In genomic region chr9:112212926-112213325, GRCh38 we compare ENCODE assay signal across 27 cellular contexts. TPM values are rescaled to one million over a fixed set of nuclear protein-coding genes. Genes with fewer than 3 reads are reported as not detected.
DNase-seq lines count a peak whose midpoint lies in the region; ATAC-seq, FAIRE-seq and TF ChIP-seq lines count a peak whose summit lies in the region.
"Had no signal": no experiment of that assay in that cellular context is flagged by ENCODE, and none has a peak within 500 bp of the region (broad histone marks: within the 10 kb centered on the region; RNA-seq: fewer than 3 reads in every experiment).

No MANE protein-coding gene starts in this region.

- intact Hi-C loops in HepG2 (cut with micrococcal nuclease; ENCODE audit: unreplicated experiment) (loop anchor here (5.0 kb wide), 1 partner anchor 46 kb away; no protein-coding TSS in a partner anchor), right lobe of liver (cut with DNase I) (no loop called here), K562 (cut with micrococcal nuclease) (no loop called here)

- no peaks in the 10 kb centered on the region for H3K79me2 ChIP-seq in HepG2 (ENCODE audit: insufficient read depth, low read length)
- H3K79me2 ChIP-seq in K562 (ENCODE audit: control insufficient read depth, insufficient read depth, low read length), result no peaks in the 10 kb centered on the region

- H3K27ac ChIP-seq in HepG2 (ENCODE audit: extremely low read length, insufficient read depth, low read length) (no peak overlapping the region), right lobe of liver (no peak overlapping the region), K562 (ENCODE audit: extremely low read depth, low read depth, low read length) (no peak overlapping the region)
- H3K27ac ChIP-seq: 22Rv1, BLaER1 had no signal

- 95% methylated on average over 2 of the region's 2 CpGs for WGBS in HepG2 (ENCODE audit: low lambda C conversion rate)
- WGBS in right lobe of liver (ENCODE audit: insufficient coverage, low coverage, low lambda C conversion rate, missing lambda C conversion rate), result 86% methylated on average over 2 of the region's 2 CpGs
- WGBS in K562 (ENCODE audit: insufficient coverage, low coverage, missing lambda C conversion rate), result 79% methylated on average over 2 of the region's 2 CpGs

- in situ Hi-C loops in HepG2 (cut with HindIII; ENCODE audit: extremely low pct_ligation_motif_present, low pct_unique_long_range_greater_than_20kb) (no loop called here), K562 (cut with MboI) (no loop called here)

- FAIRE-seq in HepG2 (lab: Jason Lieb, UNC) (no peak), K562 (lab: Jason Lieb, UNC) (no peak), islet of Langerhans (lab: Jason Lieb, UNC) (peak; percentile 9)
- FAIRE-seq: GM12878, GM12892, GM18507, GM19239 had no signal

- DNase-seq in HepG2 (ENCODE audit: low spot score), result no peak
- DNase-seq in right lobe of liver, result no peak
- DNase-seq in K562 (ENCODE audit: extremely low read depth in 1 of 4, low spot score in 3 of 4), result no peak
- no peak for DNase-seq in HuH-7 (ENCODE audit: low spot score)
- DNase-seq: ACHN; BE2C; C1 segment of cervical spinal cord; CD4-positive, alpha-beta memory T cell; CD4-positive, CD25-positive, alpha-beta regulatory T cell; CD8-positive, alpha-beta memory T cell; COR-L47; DMS 273 treated with DMSO at 0.1 percent for 48 hours; DMS153; DMS53; DMS79; DND-41; EL; GDM1 had no signal

- H3K4me3 ChIP-seq in HepG2 (replicated peaks in 1 of 3; ENCODE audit: insufficient read depth in 1 of 3, low read depth in 2 of 3, low read length in 3 of 3) (no peak overlapping the region), right lobe of liver (no peak overlapping the region), K562 (no peak overlapping the region)
- H3K4me3 ChIP-seq: BLaER1, GM12878 had no signal

- TF ChIP-seq EP300 in HepG2 (IDR thresholded peaks at IDR 0.05; ENCODE audit: low read depth in 2 of 2, low read length in 2 of 2) (no peak), HepG2 (CRISPR knock-in tag; IDR thresholded peaks at IDR 0.05; ENCODE audit: borderline replicate concordance) (no peak), K562 (IDR thresholded peaks at IDR 0.05; ENCODE audit: low read length) (no peak)

- ATAC-seq in HepG2 (no peak), right lobe of liver (no peak), K562 (no peak), GM18868 (IDR thresholded peaks at IDR 0.05; ENCODE audit: unreplicated experiment) (no peak), HG03280 (IDR thresholded peaks at IDR 0.05; ENCODE audit: unreplicated experiment) (no peak)
- ATAC-seq: GM12878 had no signal

- H3K4me1 ChIP-seq in HepG2 (ENCODE audit: insufficient read depth, low read length) (peaks cover 19% of the 10 kb centered on the region), right lobe of liver (no peaks in the 10 kb centered on the region), K562 (replicated peaks in 1 of 2; ENCODE audit: control insufficient read depth in 2 of 2, insufficient read depth in 2 of 2, low read length in 2 of 2) (no peaks in the 10 kb centered on the region)
- H3K4me1 ChIP-seq: BE2C, BLaER1 had no signal

- H2AFZ ChIP-seq in HepG2 (ENCODE audit: low read length), result no peak overlapping the region
- H2AFZ ChIP-seq in K562 (ENCODE audit: low read depth, low read length), result no peak overlapping the region

- no peak overlapping the region for H3K4me2 ChIP-seq in HepG2 (ENCODE audit: low read depth, low read length)
- no peak overlapping the region for H3K4me2 ChIP-seq in K562 (ENCODE audit: insufficient read depth, low read length)
- H3K4me2 ChIP-seq: BLaER1 had no signal

- TF ChIP-seq RAD21 in HepG2 (CRISPR knock-in tag; IDR thresholded peaks at IDR 0.05) (no peak), K562 (CRISPR knock-in tag; conservative IDR thresholded peaks at IDR 0.05 in 1 of 2, IDR thresholded peaks at IDR 0.05 in 1 of 2) (no peak)

- H3K36me3 ChIP-seq in HepG2 (replicated peaks in 1 of 2; ENCODE audit: control insufficient read depth in 1 of 2, insufficient read depth in 2 of 2, low read length in 2 of 2) (peaks cover 0 to 25% of the 10 kb centered on the region in 2 experiments; a peak in 3 of 5 replicates), right lobe of liver (peaks cover 0 to 5% (median 0%) of the 10 kb centered on the region in 4 donors), K562 (ENCODE audit: control insufficient read depth, insufficient read depth, low read length) (peaks cover 64% of the 10 kb centered on the region; the same call in 2 of the 3 replicates)
- H3K36me3 ChIP-seq: BE2C had no signal

- POLR2A ChIA-PET in HepG2 (lab: Yijun Ruan, JAX) (no interaction called here), K562 (lab: Yijun Ruan, JAX) (interaction anchor here (0.6 to 0.7 kb wide), 2 partner anchors 12 kb away, joined by 3 to 4 read pairs; no protein-coding TSS in a partner anchor)

- H3K27me3 ChIP-seq in HepG2 (ENCODE audit: control insufficient read depth in 1 of 2, insufficient read depth in 2 of 2, low read length in 2 of 2), result no peaks in the 10 kb centered on the region
- no peaks in the 10 kb centered on the region for H3K27me3 ChIP-seq in right lobe of liver
- H3K27me3 ChIP-seq in K562 (ENCODE audit: control insufficient read depth in 2 of 2, insufficient read depth in 2 of 2, low read length in 2 of 2), result no peaks in the 10 kb centered on the region
- H3K27me3 ChIP-seq: BE2C, BLaER1 had no signal

- H3K9ac ChIP-seq in HepG2 (ENCODE audit: insufficient read depth, low read depth, low read length) (no peak overlapping the region), K562 (ENCODE audit: insufficient read depth in 1 of 2, low read depth in 2 of 2, low read length in 2 of 2) (no peak overlapping the region)
- H3K9ac ChIP-seq: BLaER1 had no signal

- BruUV-seq in HepG2 (replicated peaks; lab: Mats Ljungman, UMichigan) (no TSS peak), K562 (replicated peaks; lab: Mats Ljungman, UMichigan) (no TSS peak)

- TF ChIP-seq POLR2A in HepG2 (IDR thresholded peaks at IDR 0.05; ENCODE audit: insufficient read depth in 1 of 2, low read depth in 2 of 2, low read length in 2 of 2), result no peak
- no peak for TF ChIP-seq POLR2A in right lobe of liver (IDR thresholded peaks at IDR 0.05)
- no peak for TF ChIP-seq POLR2A in K562 (conservative IDR thresholded peaks at IDR 0.05)

- H3K9me1 ChIP-seq in K562 (ENCODE audit: control insufficient read depth, insufficient read depth, low read length), result no peaks in the 10 kb centered on the region

- TF ChIP-seq CTCF in HepG2 (CRISPR knock-in tag; IDR thresholded peaks at IDR 0.05) (no peak), right lobe of liver (IDR thresholded peaks at IDR 0.05) (no peak), K562 (IDR thresholded peaks at IDR 0.05 in 2 of 3, conservative IDR thresholded peaks at IDR 0.05 in 1 of 3; ENCODE audit: insufficient read depth in 2 of 3, low read depth in 1 of 3, low read length in 3 of 3) (no peak)

- CTCF ChIA-PET in HepG2 (lab: Yijun Ruan, JAX; ENCODE audit: low intra/inter-chr PET ratio, low total read pairs) (no interaction called here), K562 (lab: Yijun Ruan, JAX; ENCODE audit: low intra/inter-chr PET ratio) (no interaction called here)

- H3K9me3 ChIP-seq in HepG2 (ENCODE audit: low read length), result peaks cover 2% of the 10 kb centered on the region
- no peaks in the 10 kb centered on the region for H3K9me3 ChIP-seq in right lobe of liver
- no peaks in the 10 kb centered on the region for H3K9me3 ChIP-seq in K562 (replicated peaks; ENCODE audit: control insufficient read depth, insufficient read depth, low read depth, low read length)
- H3K9me3 ChIP-seq: BE2C had no signal

- H4K20me1 ChIP-seq in HepG2 (ENCODE audit: insufficient read depth, low read length), result no peaks in the 10 kb centered on the region; the same call in 1 of the 2 replicates
- no peaks in the 10 kb centered on the region for H4K20me1 ChIP-seq in K562 (replicated peaks; ENCODE audit: control insufficient read depth, insufficient read depth, low read length)
- H4K20me1 ChIP-seq: BLaER1 had no signal

RNA-seq across cellular contexts. Expression of gene SUSD1, which starts 37.8 kb away (rescaled TPM):
- 16.0 and 25.9 TPM in 2 replicates for total RNA-seq in HepG2 (2016; rRNA removed; fragmentation: Illumina TruSeq; extraction: Trizol)
- 19.0 and 22.4 TPM in 2 replicates for total RNA-seq in HepG2 (2016; cell fraction: cytosol; rRNA removed; fragmentation: Illumina TruSeq; extraction: Trizol; ENCODE audit: low read depth)
- total RNA-seq in HepG2 (2016; cell fraction: insoluble cytoplasmic fraction; rRNA removed; fragmentation: Illumina TruSeq; extraction: Trizol), result 13.8 and 23.8 TPM in 2 replicates
- total RNA-seq in HepG2 (2016; cell fraction: membrane; rRNA removed; fragmentation: Illumina TruSeq; extraction: Trizol), result 22.6 and 26.9 TPM in 2 replicates
- total RNA-seq in HepG2 (2016; cell fraction: nucleus; rRNA removed; fragmentation: Illumina TruSeq; extraction: Trizol), result 25.3 and 30.6 TPM in 2 replicates
- polyA plus RNA-seq in HepG2 (2011; rRNA removed), result 26.9 and 32.3 TPM in 2 replicates
- polyA plus RNA-seq in HepG2 (2011; cell fraction: cytosol; rRNA removed), result 28.5 and 29.1 TPM in 2 replicates
- polyA plus RNA-seq in HepG2 (2011; cell fraction: nucleus; rRNA removed), result 14.0 and 15.0 TPM in 2 replicates
- polyA plus RNA-seq in HepG2 (2012), result 15.4 and 19.2 TPM in 2 replicates
- polyA plus RNA-seq in HepG2 (2016; cell fraction: cytosol; fragmentation: Illumina TruSeq; extraction: Trizol; ENCODE audit: low read depth), result 8.6 and 9.9 TPM in 2 replicates
- polyA plus RNA-seq in HepG2 (2016; cell fraction: insoluble cytoplasmic fraction; fragmentation: Illumina TruSeq; extraction: Trizol; ENCODE audit: low read depth), result 11.7 and 12.2 TPM in 2 replicates
- polyA plus RNA-seq in HepG2 (2016; cell fraction: membrane; fragmentation: Illumina TruSeq; extraction: Trizol; ENCODE audit: low read depth), result 14.8 and 16.5 TPM in 2 replicates
- polyA plus RNA-seq in HepG2 (2016; cell fraction: nucleus; fragmentation: Illumina TruSeq; extraction: Trizol; ENCODE audit: insufficient read depth, low read depth), result 26.8 and 28.0 TPM in 2 replicates
- polyA minus RNA-seq in HepG2 (2011; rRNA and poly(A)+ RNA removed; ENCODE audit: low replicate concordance), result 11.2 and 45.2 TPM in 2 replicates
- 22.7 and 34.1 TPM in 2 replicates for polyA minus RNA-seq in HepG2 (2011; cell fraction: cytosol; rRNA and poly(A)+ RNA removed)
- 29.7 and 32.4 TPM in 2 replicates for polyA minus RNA-seq in HepG2 (2011; cell fraction: nucleus; rRNA and poly(A)+ RNA removed)
- total RNA-seq in right lobe of liver, result 1 to 10 TPM; 2.7 to 7.2 (median 3.9) TPM
- total RNA-seq in K562 (2011; cell fraction: chromatin; rRNA removed; ENCODE audit: low replicate concordance), result 117 and 175 TPM in 2 replicates
- total RNA-seq in K562 (2011; cell fraction: nucleolus; rRNA removed), result 81.5 and 91.5 TPM in 2 replicates
- 112 and 122 TPM in 2 replicates for total RNA-seq in K562 (2011; cell fraction: nucleoplasm; rRNA removed)
- 27.8 and 35.6 TPM in 2 replicates for total RNA-seq in K562 (2014; rRNA removed)
- total RNA-seq in K562 (2014; rRNA removed; fragmentation: Illumina TruSeq; extraction: Trizol), result 36.1 and 38.2 TPM in 2 replicates
- total RNA-seq in K562 (2015; rRNA removed; fragmentation: Illumina TruSeq; extraction: Trizol), result 35.2 and 37.3 TPM in 2 replicates
- 37.4 and 40.4 TPM in 2 replicates for total RNA-seq in K562 (2021)
- 38.0 and 44.4 TPM in 2 replicates for polyA plus RNA-seq in K562 (2011; rRNA removed)
- 25.2 and 36.0 TPM in 2 replicates for polyA plus RNA-seq in K562 (2011; cell fraction: cytosol; rRNA removed)
- 36.6 and 39.7 TPM in 2 replicates for polyA plus RNA-seq in K562 (2011; cell fraction: nucleus; rRNA removed)
- 23.3 and 26.8 TPM in 2 replicates for polyA plus RNA-seq in K562 (2012)
- 30.1 and 36.1 TPM in 2 replicates for polyA plus RNA-seq in K562 (2014; fragmentation: Illumina TruSeq; extraction: Trizol)
- 10 to 100 TPM; 10.9 to 11.9 TPM for polyA plus RNA-seq in K562 (2014; fragmentation: Nextera tagmentation; extraction: Ambion mirVana)
- polyA plus RNA-seq in K562 (2014; rRNA removed), result 21.9 and 31.0 TPM in 2 replicates
- polyA minus RNA-seq in K562 (2011; rRNA and poly(A)+ RNA removed), result 91.5 and 92.3 TPM in 2 replicates
- 38.1 and 39.9 TPM in 2 replicates for polyA minus RNA-seq in K562 (2011; cell fraction: cytosol; rRNA and poly(A)+ RNA removed)
- polyA minus RNA-seq in K562 (2011; cell fraction: nucleus; rRNA and poly(A)+ RNA removed), result 36.2 and 58.4 TPM in 2 replicates

Comparison
In these comparisons a context has a peak if more than half of its experiments do, and no peak if none do; other contexts are left out.
1. Of the 241 proteins assayed by ChIP-seq in both HepG2 and K562: peak only in HepG2: none; only in K562: MAFG; in both: MAFF and MAFK; in neither: 238.